Comparison of ENCODE assay signal across 1 cellular context in genomic region chr13:77479326-77479725, GRCh38.
TF ChIP-seq lines count a peak whose summit lies in the region.

No MANE protein-coding gene starts in this region.

TF ChIP-seq in GM23338, 12 proteins besides CTCF, POLR2A, EP300 and RAD21 (continued from another document):
- TF ChIP-seq ZNF462 (CRISPR knock-in tag; IDR thresholded peaks at IDR 0.05) = no peak
- TF ChIP-seq EZH2 (IDR thresholded peaks at IDR 0.05; ENCODE audit: low read depth, unreplicated experiment) = no peak
- TF ChIP-seq REST (IDR thresholded peaks at IDR 0.05; ENCODE audit: unreplicated experiment) = no peak
- TF ChIP-seq CREB1 (CRISPR knock-in tag; IDR thresholded peaks at IDR 0.05; ENCODE audit: low read depth) = no peak
- TF ChIP-seq EZH2phosphoT487 (IDR thresholded peaks at IDR 0.05; ENCODE audit: unreplicated experiment) = no peak
- TF ChIP-seq POLR2AphosphoS5 (IDR thresholded peaks at IDR 0.05; ENCODE audit: low read depth) = no peak
- TF ChIP-seq STAT1 (IDR thresholded peaks at IDR 0.05; ENCODE audit: unreplicated experiment) = no peak
